ENCODE assay signal across 16 cellular contexts in genomic region chr4:74293558-74293957, GRCh38. TPM values are rescaled to one million over a fixed set of nuclear protein-coding genes. Genes with fewer than 3 reads are reported as not detected.
"Had no signal": no experiment of that assay in that cellular context is flagged by ENCODE, and none has a peak within 500 bp of the region (broad histone marks: within the 10 kb centered on the region; RNA-seq: fewer than 3 reads in every experiment).

No MANE protein-coding gene starts in this region.

- H3K9me3 ChIP-seq: pancreas had no signal

- H3K27me3 ChIP-seq: heart left ventricle, pancreas, tibial nerve had no signal

- DNase-seq: activated CD4-positive, alpha-beta T cell treated with anti-CD3 and anti-CD28 coated beads for 36 hours; activated CD8-positive, alpha-beta memory T cell treated with anti-CD3 and anti-CD28 coated beads, Interleukin-2, amount 50 U/mL, for 48 hours; activated CD8-positive, alpha-beta T cell treated with anti-CD3 and anti-CD28 coated beads for 36 hours; activated naive CD4-positive, alpha-beta T cell; activated naive CD8-positive, alpha-beta T cell treated with anti-CD3 and anti-CD28 coated beads, Interleukin-2, amount 50 U/mL, for 24 hours; heart left ventricle; islet precursor cell; left ventricle myocardium superior; pancreas; small intestine; T-helper 1 cell; WERI-Rb-1 had no signal

- H3K27ac ChIP-seq: heart left ventricle, pancreas, tibial nerve, WERI-Rb-1 had no signal

- ATAC-seq: activated CD4-positive, alpha-beta T cell treated with anti-CD3 and anti-CD28 coated beads for 36 hours; activated CD8-positive, alpha-beta T cell treated with anti-CD3 and anti-CD28 coated beads for 36 hours; activated naive CD8-positive, alpha-beta T cell treated with anti-CD3 and anti-CD28 coated beads, Interleukin-2, amount 50 U/mL, for 24 hours; heart left ventricle; left ventricle myocardium superior; pancreas had no signal

- H3K36me3 ChIP-seq: heart left ventricle, pancreas, WERI-Rb-1 had no signal

- H3K4me3 ChIP-seq: heart left ventricle, pancreas, tibial nerve had no signal

- H3K4me1 ChIP-seq: heart left ventricle, pancreas, tibial nerve had no signal

RNA-seq across cellular contexts. Expression of gene EPGN, which starts 14.7 kb away (rescaled TPM):
- total RNA-seq: activated CD8-positive, alpha-beta T cell treated with anti-CD3 and anti-CD28 coated beads for 36 hours; cardiac septum; frontal cortex; myocyte had no signal
